ENCODE assay signal across 26 cellular contexts in genomic region chr17:801660-802059, GRCh38. TPM values are rescaled to one million over a fixed set of nuclear protein-coding genes. Genes with fewer than 3 reads are reported as not detected.
A peak's percentile ranks its signal among the peaks of the same experiment; 100 is the strongest.
DNase-seq lines count a peak whose midpoint lies in the region; ATAC-seq and TF ChIP-seq lines count a peak whose summit lies in the region.
"Had no signal": no experiment of that assay in that cellular context is flagged by ENCODE, and none has a peak within 500 bp of the region (broad histone marks: within the 10 kb centered on the region; RNA-seq: fewer than 3 reads in every experiment).

No MANE protein-coding gene starts in this region.

- H3K4me1 Mint-ChIP-seq in GM23338 = peaks cover 6% of the 10 kb centered on the region; the same call in 2 of the 3 replicates
- no peaks in the 10 kb centered on the region for H3K4me1 Mint-ChIP-seq in activated CD4-positive, alpha-beta memory T cell treated with anti-CD3 and anti-CD28 coated beads for 36 hours (ENCODE audit: low read depth)
- H3K4me1 Mint-ChIP-seq: activated B cell treated with CpG ODN at 0.5 μM for 24 hours; activated CD4-positive, alpha-beta memory T cell treated with anti-CD3 and anti-CD28 coated beads, Interleukin-2, amount 10 ng/mL, durations not matched to agents 7 days and 5 days; activated naive CD8-positive, alpha-beta T cell treated with anti-CD3 and anti-CD28 coated beads, Interleukin-2, amount 50 U/mL, for 24 hours had no signal

- no peaks in the 10 kb centered on the region for H3K4me1 ChIP-seq in GM23338 (ENCODE audit: insufficient read depth)
- H3K4me1 ChIP-seq: lower lobe of right lung, transverse colon had no signal

- intact Hi-C loops in activated CD4-positive, alpha-beta memory T cell treated with anti-CD3 and anti-CD28 coated beads for 36 hours (cut with micrococcal nuclease) = no loop called here

- H3K9me3 Mint-ChIP-seq in GM23338 = no peaks in the 10 kb centered on the region; the same call in 2 of the 3 replicates
- no peaks in the 10 kb centered on the region for H3K9me3 Mint-ChIP-seq in activated CD4-positive, alpha-beta memory T cell treated with anti-CD3 and anti-CD28 coated beads for 36 hours
- H3K9me3 Mint-ChIP-seq: activated B cell treated with CpG ODN at 0.5 μM for 24 hours; activated CD4-positive, alpha-beta memory T cell treated with anti-CD3 and anti-CD28 coated beads, Interleukin-2, amount 10 ng/mL, durations not matched to agents 7 days and 5 days; activated naive CD8-positive, alpha-beta T cell treated with anti-CD3 and anti-CD28 coated beads, Interleukin-2, amount 50 U/mL, for 24 hours; IgD-negative memory B cell; stimulated activated naive CD8-positive, alpha-beta T cell treated with anti-CD3 and anti-CD28 coated beads, Interleukin-15, Interleukin-2, amounts not matched to agents 100 ng/mL and 50 ng/mL, for 24 hours; T-helper 2 cell treated with Interferon-gamma antibody and Interleukin-4, amounts not matched to agents 5 μg/mL and 100 μg/mL, for 36 hours had no signal

- H3K9me2 ChIP-seq in GM23338 (ENCODE audit: insufficient read depth) = no peaks in the 10 kb centered on the region

- H4K20me1 ChIP-seq in GM23338 (replicated peaks; ENCODE audit: insufficient read depth) = no peaks in the 10 kb centered on the region; the same call in 1 of the 2 replicates

- POLR2A ChIA-PET in activated CD4-positive, alpha-beta memory T cell treated with anti-CD3 and anti-CD28 coated beads for 36 hours (lab: Charles Lee) = no interaction called here

- H3F3A ChIP-seq in GM23338 (replicated peaks; ENCODE audit: low read depth) = no peaks in the 10 kb centered on the region

- in situ Hi-C loops in astrocyte of the cerebellum (cut with HindIII; ENCODE audit: low sequenced_read_pairs) = no loop called here

- H3K27ac Mint-ChIP-seq in GM23338 = no peak overlapping the region
- H3K27ac Mint-ChIP-seq in activated CD4-positive, alpha-beta memory T cell treated with anti-CD3 and anti-CD28 coated beads for 36 hours = no peak overlapping the region
- H3K27ac Mint-ChIP-seq: activated B cell treated with CpG ODN at 0.5 μM for 24 hours; activated CD4-positive, alpha-beta memory T cell treated with anti-CD3 and anti-CD28 coated beads, Interleukin-2, amount 10 ng/mL, durations not matched to agents 7 days and 5 days; activated naive CD8-positive, alpha-beta T cell treated with anti-CD3 and anti-CD28 coated beads, Interleukin-2, amount 50 U/mL, for 24 hours; stimulated activated naive CD8-positive, alpha-beta T cell treated with anti-CD3 and anti-CD28 coated beads, Interleukin-15, Interleukin-2, amounts not matched to agents 100 ng/mL and 50 ng/mL, for 24 hours; T-helper 2 cell treated with Interferon-gamma antibody and Interleukin-4, amounts not matched to agents 5 μg/mL and 100 μg/mL, for 36 hours had no signal

- TF ChIP-seq CTCF in GM23338 (conservative IDR thresholded peaks at IDR 0.05; ENCODE audit: low read depth in 2 of 2) = no peak
- TF ChIP-seq CTCF in astrocyte of the cerebellum (IDR thresholded peaks at IDR 0.05; ENCODE audit: low read depth, low read length, missing control alignments) = no peak

- DNase-seq in GM23338 (ENCODE audit: low spot score) = no peak
- peak; percentile 19 for DNase-seq in astrocyte of the cerebellum (ENCODE audit: low read depth)
- peak; percentile 61 for DNase-seq in kidney tubule cell (ENCODE audit: low spot score)
- peak; percentile 77 for DNase-seq in renal cortical epithelial cell (ENCODE audit: low read depth)
- DNase-seq in activated CD4-positive, CD25-positive, alpha-beta regulatory T cell treated with anti-CD3 and anti-CD28 coated beads, Interleukin-2, amount 50 U/mL, for 72 hours = no peak
- DNase-seq in OCI-M2 (lab: John Stamatoyannopoulos, UW; ENCODE audit: unreplicated experiment) = no peak
- DNase-seq in activated CD4-positive, alpha-beta memory T cell treated with anti-CD3 and anti-CD28 coated beads for 36 hours = no peak
- DNase-seq: activated B cell treated with CpG ODN at 0.5 μM for 24 hours; activated CD4-positive, alpha-beta memory T cell treated with anti-CD3 and anti-CD28 coated beads, Interleukin-2, amount 10 ng/mL, durations not matched to agents 7 days and 5 days; activated effector memory CD4-positive, alpha-beta T cell treated with Interleukin-2 at 50 U/mL for 16 hours; activated naive CD8-positive, alpha-beta T cell treated with anti-CD3 and anti-CD28 coated beads, Interleukin-2, amount 50 U/mL, for 24 hours; central memory CD4-positive, alpha-beta T cell; foreskin fibroblast; hypothalamus; lower lobe of right lung; NCI-H1417; NCI-H510A treated with DMSO at 0.1 percent for 48 hours; retina; RPMI8226; transverse colon had no signal

- no peaks in the 10 kb centered on the region; the same call in 1 of the 2 replicates for H3K36me3 ChIP-seq in GM23338 (ENCODE audit: insufficient read depth)
- H3K36me3 ChIP-seq: transverse colon had no signal

- peak overlapping the region; percentile 39; the same call in 1 of the 2 replicates for H3K27ac ChIP-seq in GM23338 (ENCODE audit: low read depth)
- H3K27ac ChIP-seq: C4-2B, lower lobe of right lung, transverse colon had no signal

- no peak overlapping the region for H3K4me3 Mint-ChIP-seq in GM23338
- H3K4me3 Mint-ChIP-seq in activated CD4-positive, alpha-beta memory T cell treated with anti-CD3 and anti-CD28 coated beads for 36 hours = no peak overlapping the region
- H3K4me3 Mint-ChIP-seq: activated B cell treated with CpG ODN at 0.5 μM for 24 hours; activated CD4-positive, alpha-beta memory T cell treated with anti-CD3 and anti-CD28 coated beads, Interleukin-2, amount 10 ng/mL, durations not matched to agents 7 days and 5 days; activated naive CD8-positive, alpha-beta T cell treated with anti-CD3 and anti-CD28 coated beads, Interleukin-2, amount 50 U/mL, for 24 hours; IgD-negative memory B cell; stimulated activated naive CD8-positive, alpha-beta T cell treated with anti-CD3 and anti-CD28 coated beads, Interleukin-15, Interleukin-2, amounts not matched to agents 100 ng/mL and 50 ng/mL, for 24 hours; T-helper 2 cell treated with Interferon-gamma antibody and Interleukin-4, amounts not matched to agents 5 μg/mL and 100 μg/mL, for 36 hours had no signal

- H3K4me3 ChIP-seq in GM23338 = no peak overlapping the region
- H3K4me3 ChIP-seq in astrocyte of the cerebellum (ENCODE audit: low read depth, low read length) = no peak overlapping the region
- H3K4me3 ChIP-seq: lower lobe of right lung, transverse colon had no signal

- H3K36me3 Mint-ChIP-seq in GM23338 (ENCODE audit: low read depth) = peaks cover 16% of the 10 kb centered on the region
- no peaks in the 10 kb centered on the region for H3K36me3 Mint-ChIP-seq in activated CD4-positive, alpha-beta memory T cell treated with anti-CD3 and anti-CD28 coated beads for 36 hours
- H3K36me3 Mint-ChIP-seq: IgD-negative memory B cell had no signal

- ATAC-seq in GM23338 = no peak
- no peak for ATAC-seq in GM18870 (IDR thresholded peaks at IDR 0.05; ENCODE audit: unreplicated experiment)
- ATAC-seq: activated naive CD8-positive, alpha-beta T cell treated with anti-CD3 and anti-CD28 coated beads, Interleukin-2, amount 50 U/mL, for 24 hours; lower lobe of right lung; SK-N-SH treated with all-trans-retinoic acid at 6 μM for 48 hours had no signal

- no peaks in the 10 kb centered on the region for H3K79me2 ChIP-seq in GM23338 (replicated peaks; ENCODE audit: insufficient read depth)

- no peak overlapping the region for H3K4me2 ChIP-seq in GM23338

- no peaks in the 10 kb centered on the region for H3K27me3 ChIP-seq in GM23338 (ENCODE audit: insufficient read depth)
- H3K27me3 ChIP-seq: transverse colon had no signal

- no peak overlapping the region for H2AFZ ChIP-seq in GM23338

- peaks cover 15% of the 10 kb centered on the region for H3K27me3 Mint-ChIP-seq in GM23338 (ENCODE audit: insufficient read depth, low read depth, poor library complexity)
- no peaks in the 10 kb centered on the region for H3K27me3 Mint-ChIP-seq in activated CD4-positive, alpha-beta memory T cell treated with anti-CD3 and anti-CD28 coated beads for 36 hours
- H3K27me3 Mint-ChIP-seq: activated B cell treated with CpG ODN at 0.5 μM for 24 hours; activated CD4-positive, alpha-beta memory T cell treated with anti-CD3 and anti-CD28 coated beads, Interleukin-2, amount 10 ng/mL, durations not matched to agents 7 days and 5 days; activated naive CD8-positive, alpha-beta T cell treated with anti-CD3 and anti-CD28 coated beads, Interleukin-2, amount 50 U/mL, for 24 hours; IgD-negative memory B cell; stimulated activated naive CD8-positive, alpha-beta T cell treated with anti-CD3 and anti-CD28 coated beads, Interleukin-15, Interleukin-2, amounts not matched to agents 100 ng/mL and 50 ng/mL, for 24 hours had no signal

- CTCF ChIA-PET in activated CD4-positive, alpha-beta memory T cell treated with anti-CD3 and anti-CD28 coated beads for 36 hours (lab: Charles Lee) = interaction anchor here (0.5 kb wide), 1 partner anchor 174 kb away, joined by 3 read pairs; no protein-coding TSS in a partner anchor

TF ChIP-seq in GM23338, 12 proteins besides CTCF, POLR2A, EP300 and RAD21 (continues in another document):
- TF ChIP-seq ZNF331 (CRISPR knock-in tag; IDR thresholded peaks at IDR 0.05; ENCODE audit: low read depth) = no peak
- TF ChIP-seq CREB1 (CRISPR knock-in tag; IDR thresholded peaks at IDR 0.05; ENCODE audit: low read depth) = no peak
- TF ChIP-seq EZH2 (IDR thresholded peaks at IDR 0.05; ENCODE audit: low read depth, unreplicated experiment) = no peak
- no peak for TF ChIP-seq JUNB (IDR thresholded peaks at IDR 0.05; ENCODE audit: unreplicated experiment)

RNA-seq across cellular contexts. Expression of gene MRM3, which starts 19.5 kb away (rescaled TPM):
- 23.4 and 41.3 TPM in 2 replicates for total RNA-seq in GM23338 (2014; rRNA removed; shearing (Covaris generic))
- 17.0 and 17.7 TPM in 2 replicates for polyA plus RNA-seq in GM23338 (2016; fragmentation: Nextera tagmentation; extraction: Ambion mirVana)
- total RNA-seq in renal cortical epithelial cell = 17.2 and 18.8 TPM in 2 replicates
- 10 to 100 TPM; 24.6 to 26.1 TPM for total RNA-seq in activated CD4-positive, alpha-beta memory T cell treated with anti-CD3 and anti-CD28 coated beads for 36 hours

RNA-seq across cellular contexts. Expression of gene GLOD4, which starts 19.6 kb away (rescaled TPM):
- 69.7 and 122 TPM in 2 replicates for total RNA-seq in GM23338 (2014; rRNA removed; shearing (Covaris generic))
- polyA plus RNA-seq in GM23338 (2016; fragmentation: Nextera tagmentation; extraction: Ambion mirVana) = 118 and 120 TPM in 2 replicates
- total RNA-seq in renal cortical epithelial cell = 107 and 133 TPM in 2 replicates
- total RNA-seq in activated CD4-positive, alpha-beta memory T cell treated with anti-CD3 and anti-CD28 coated beads for 36 hours = 10 to 100 TPM; 56.3 to 66.5 TPM

RNA-seq across cellular contexts. Expression of gene GEMIN4, which starts 49.6 kb away (rescaled TPM):
- 42.4 and 45.0 TPM in 2 replicates for total RNA-seq in GM23338 (2014; rRNA removed; shearing (Covaris generic))
- polyA plus RNA-seq in GM23338 (2016; fragmentation: Nextera tagmentation; extraction: Ambion mirVana) = 14.1 and 14.5 TPM in 2 replicates
- 8.7 and 15.2 TPM in 2 replicates for total RNA-seq in renal cortical epithelial cell
- total RNA-seq in activated CD4-positive, alpha-beta memory T cell treated with anti-CD3 and anti-CD28 coated beads for 36 hours = 10 to 100 TPM; 38.8 to 39.6 TPM

Comparison
In these comparisons a context has a peak if more than half of its experiments do, and no peak if none do; other contexts are left out.
1. DNase-seq: peak in astrocyte of the cerebellum (single experiment), kidney tubule cell (single experiment) and renal cortical epithelial cell (single experiment); none in GM23338 (single experiment), activated CD4-positive, CD25-positive, alpha-beta regulatory T cell treated with anti-CD3 and anti-CD28 coated beads, Interleukin-2, amount 50 U/mL, for 72 hours (single experiment), OCI-M2 (single experiment) and activated CD4-positive, alpha-beta memory T cell treated with anti-CD3 and anti-CD28 coated beads for 36 hours (single experiment).